ENCODE assay signal across 8 cellular contexts in genomic region chr1:21294266-21295058, GRCh38. TPM values are rescaled to one million over a fixed set of nuclear protein-coding genes. Genes with fewer than 3 reads are reported as not detected.
A peak's percentile ranks its signal among the peaks of the same experiment; 100 is the strongest.
DNase-seq lines count a peak whose midpoint lies in the region; ATAC-seq and TF ChIP-seq lines count a peak whose summit lies in the region.

No MANE protein-coding gene starts in this region.

- H3K79me2 ChIP-seq in KMS-11 (ENCODE audit: insufficient read depth, low read depth), result no peaks in the 10 kb centered on the region

- ATAC-seq in GM21526 (IDR thresholded peaks at IDR 0.05; ENCODE audit: low FRiP score, unreplicated experiment), result peak; percentile 51

- H3K9ac ChIP-seq in KMS-11, result peak overlapping the region; percentile 48

- intact Hi-C loops in Caco-2 (cut with micrococcal nuclease; ENCODE audit: unreplicated experiment), result no loop called here

- DNase-seq in Caco-2 (no peak), cardiac muscle cell (ENCODE audit: low read depth in 1 of 2, low spot score in 1 of 2) (peak in 1 of 2 donors; percentile 56), NCI-H526 treated with DMSO at 0.1 percent for 48 hours (lab: John Stamatoyannopoulos, UW) (no peak), COLO829 (ENCODE audit: low spot score) (no peak)
- DNase-seq in activated CD8-positive, alpha-beta memory T cell treated with anti-CD3 and anti-CD28 coated beads, Interleukin-2, amount 50 U/mL, for 1 hour (ENCODE audit: extremely low read depth), result peak; percentile 87
- peak; percentile 67 to 86 (median 76) for DNase-seq in stimulated activated CD4-positive, alpha-beta T cell treated with anti-CD3 and anti-CD28 coated beads, TNF-alpha, amount 100 ng/mL, for 24 hours (ENCODE audit: low read depth in 3 of 3)

- H3K4me2 ChIP-seq in KMS-11, result peak overlapping the region; percentile 98

- H3K36me3 ChIP-seq in Caco-2 (ENCODE audit: control insufficient read depth, insufficient read depth, low read length) (no peaks in the 10 kb centered on the region), KMS-11 (ENCODE audit: insufficient read depth) (no peaks in the 10 kb centered on the region), cardiac muscle cell (no peaks in the 10 kb centered on the region)

- CTCF ChIA-PET in Caco-2 (lab: Charles Lee), result interaction anchor here (1.4 kb wide), 1 partner anchor 43 kb away, joined by 3 read pairs; no protein-coding TSS in a partner anchor

- H3K9me3 ChIP-seq in Caco-2, result no peaks in the 10 kb centered on the region
- no peaks in the 10 kb centered on the region for H3K9me3 ChIP-seq in cardiac muscle cell (ENCODE audit: low read depth)

- TF ChIP-seq CTCF in Caco-2 (IDR thresholded peaks at IDR 0.05; ENCODE audit: insufficient read depth in 1 of 2, low read depth in 1 of 2, low read length in 1 of 2, severe bottlenecking in 1 of 2, unreplicated experiment in 1 of 2), result no peak
- TF ChIP-seq CTCF in KMS-11 (conservative IDR thresholded peaks at IDR 0.05; ENCODE audit: low read depth, low read length), result no peak
- no peak for TF ChIP-seq CTCF in cardiac muscle cell (IDR thresholded peaks at IDR 0.05; ENCODE audit: low read depth, low read length)

- peak overlapping the region; percentile 56 for H3K27ac Mint-ChIP-seq in Caco-2 (ENCODE audit: unreplicated experiment)

- H3K27me3 ChIP-seq in Caco-2 (replicated peaks; ENCODE audit: control insufficient read depth, insufficient read depth, low read length), result no peaks in the 10 kb centered on the region
- H3K27me3 ChIP-seq in KMS-11 (ENCODE audit: insufficient read depth, low read depth), result no peaks in the 10 kb centered on the region
- no peaks in the 10 kb centered on the region for H3K27me3 ChIP-seq in cardiac muscle cell

- H3K36me3 Mint-ChIP-seq in Caco-2 (ENCODE audit: insufficient read depth, unreplicated experiment), result peaks cover 8% of the 10 kb centered on the region

- H3K27me3 Mint-ChIP-seq in Caco-2 (ENCODE audit: insufficient read depth, unreplicated experiment), result no peaks in the 10 kb centered on the region

- no peaks in the 10 kb centered on the region for H3K4me1 ChIP-seq in Caco-2
- peaks cover 62% of the 10 kb centered on the region for H3K4me1 ChIP-seq in KMS-11 (ENCODE audit: low read depth, poor library complexity, severe bottlenecking)
- peaks cover 21% of the 10 kb centered on the region for H3K4me1 ChIP-seq in cardiac muscle cell (ENCODE audit: low read depth)

- no peaks in the 10 kb centered on the region for H3K9me3 Mint-ChIP-seq in Caco-2 (ENCODE audit: unreplicated experiment)

- H3K4me3 ChIP-seq in Caco-2 (ENCODE audit: low read depth, low read length) (no peak overlapping the region), KMS-11 (IDR thresholded peaks at IDR 0.05; ENCODE audit: insufficient read depth, low read depth, low read length) (no peak overlapping the region), cardiac muscle cell (no peak overlapping the region)

- H2AFZ ChIP-seq in KMS-11 (ENCODE audit: low read depth), result peak overlapping the region; percentile 39; the same call in 1 of the 2 replicates

- H3K4me1 Mint-ChIP-seq in Caco-2 (ENCODE audit: low read depth, unreplicated experiment), result no peaks in the 10 kb centered on the region

- BruUV-seq in Caco-2 (replicated peaks; lab: Mats Ljungman, UMichigan), result no TSS peak

- POLR2A ChIA-PET in Caco-2 (lab: Charles Lee), result no interaction called here

- H3K4me3 Mint-ChIP-seq in Caco-2 (ENCODE audit: unreplicated experiment), result no peak overlapping the region

- H3K27ac ChIP-seq in KMS-11 (peak overlapping the region; percentile 94), cardiac muscle cell (peak overlapping the region; percentile 2)

- no peaks in the 10 kb centered on the region; the same call in 1 of the 2 replicates for H4K20me1 ChIP-seq in KMS-11 (ENCODE audit: insufficient read depth)

RNA-seq across cellular contexts. Expression of gene ECE1, which starts 4.2 kb away (rescaled TPM):
- total RNA-seq in Caco-2 (2022) (49.6 and 50.2 TPM in 2 replicates), cardiac muscle cell (43.8 and 59.1 TPM in 2 replicates)
- 42.4 and 57.8 TPM in 2 replicates for polyA plus RNA-seq in cardiac muscle cell

Comparison
In these comparisons a context has a peak if more than half of its experiments do, and no peak if none do; other contexts are left out.
1. DNase-seq: peak in activated CD8-positive, alpha-beta memory T cell treated with anti-CD3 and anti-CD28 coated beads, Interleukin-2, amount 50 U/mL, for 1 hour (single experiment) and stimulated activated CD4-positive, alpha-beta T cell treated with anti-CD3 and anti-CD28 coated beads, TNF-alpha, amount 100 ng/mL, for 24 hours (3 of 3); none in Caco-2 (0 of 2), NCI-H526 treated with DMSO at 0.1 percent for 48 hours (single experiment) and COLO829 (single experiment).